Comparison of ENCODE assay signal across 20 cellular contexts in the genomic region with DNA sequence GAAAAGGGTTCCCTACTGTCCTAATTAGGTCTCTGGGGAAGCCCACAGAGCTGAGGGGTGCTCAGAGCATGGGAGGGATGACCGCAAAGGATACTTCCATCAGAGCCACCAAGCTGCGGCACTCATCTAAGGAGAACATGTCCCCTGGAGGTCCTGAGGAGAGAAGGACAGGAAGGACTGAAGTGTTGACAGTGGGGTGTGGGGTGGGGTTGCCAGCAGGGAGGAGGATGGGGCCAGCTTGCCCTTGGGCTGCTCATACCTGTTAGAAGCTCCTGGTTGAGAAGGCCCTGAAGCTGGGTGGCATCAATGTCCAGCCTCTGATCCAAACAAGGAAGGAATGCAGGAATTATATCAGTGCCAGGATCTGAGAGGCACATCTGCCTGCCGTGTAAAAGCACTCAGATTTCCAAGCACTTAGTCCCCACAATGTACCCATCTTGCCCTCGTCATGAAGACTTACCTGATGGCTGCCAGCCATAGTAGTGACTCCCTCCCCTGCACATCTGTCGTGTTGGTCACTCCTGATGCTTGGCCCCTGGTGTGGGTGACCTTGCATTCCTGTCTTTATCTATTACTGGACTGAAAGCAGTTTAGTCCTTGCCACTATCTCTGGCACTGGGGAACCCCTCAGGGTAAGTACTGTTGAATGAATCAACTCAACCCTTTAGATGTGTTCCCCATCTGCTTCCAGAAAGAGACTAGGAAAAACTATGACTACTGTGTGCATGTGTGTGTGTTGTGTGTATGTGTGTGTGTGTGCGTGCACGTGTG.
"Had no signal": no experiment of that assay in that cellular context is flagged by ENCODE, and none has a peak within 500 bp of the region (broad histone marks: within the 10 kb centered on the region; RNA-seq: fewer than 3 reads in every experiment).

No MANE protein-coding gene starts in this region.

- FAIRE-seq: colon had no signal

- ATAC-seq: effector memory CD8-positive, alpha-beta T cell; foreskin keratinocyte; left lobe of liver; natural killer cell; sciatic nerve had no signal

- H3K4me1 Mint-ChIP-seq: natural killer cell had no signal

- H3K79me2 ChIP-seq: hepatocyte, parathyroid adenoma had no signal

- H3K27me3 ChIP-seq: hepatocyte, neural progenitor cell, uterus had no signal

- H3K4me3 Mint-ChIP-seq: dendritic cell treated with granulocyte-macrophage colony-stimulating factor and Interleukin-4, amounts not matched to agents 40 ng/mL and 50 ng/mL, for 4 days; effector memory CD8-positive, alpha-beta T cell; natural killer cell; neural progenitor cell had no signal

- DNase-seq: cerebellar nuclear complex; effector memory CD8-positive, alpha-beta T cell; esophagus squamous epithelium; mammary epithelial cell; natural killer cell; retina; stimulated activated CD4-positive, alpha-beta T cell treated with anti-CD3 and anti-CD28 coated beads, Interleukin-2, amount 100 ng/mL, for 48 hours; stimulated activated naive CD4-positive, alpha-beta T cell treated with Interleukin-2 at 50 U/mL for 16 hours; trophoblast cell; uterus had no signal

- H3K9me3 ChIP-seq: esophagus squamous epithelium, prostate gland, uterus had no signal

- H3K9me3 Mint-ChIP-seq: dendritic cell treated with granulocyte-macrophage colony-stimulating factor and Interleukin-4, amounts not matched to agents 40 ng/mL and 50 ng/mL, for 4 days; effector memory CD8-positive, alpha-beta T cell; natural killer cell; neural progenitor cell had no signal

- H3K36me3 ChIP-seq: esophagus squamous epithelium, neural progenitor cell, prostate gland, uterus had no signal

- H3K36me3 Mint-ChIP-seq: natural killer cell, neural progenitor cell had no signal

- H2AFZ ChIP-seq: hepatocyte, neural progenitor cell, parathyroid adenoma had no signal

- H3K27ac Mint-ChIP-seq: dendritic cell treated with granulocyte-macrophage colony-stimulating factor and Interleukin-4, amounts not matched to agents 40 ng/mL and 50 ng/mL, for 4 days; effector memory CD8-positive, alpha-beta T cell; natural killer cell; neural progenitor cell had no signal

- H3K4me2 ChIP-seq: hepatocyte, neural progenitor cell had no signal

- H3K4me1 ChIP-seq: foreskin keratinocyte, parathyroid adenoma, prostate gland, uterus had no signal

- H3K4me3 ChIP-seq: esophagus squamous epithelium, hepatocyte, neural progenitor cell, prostate gland, skin epidermis, uterus had no signal

- H3K27ac ChIP-seq: esophagus squamous epithelium, foreskin keratinocyte, hepatocyte, neural progenitor cell, parathyroid adenoma, prostate gland, skin epidermis, uterus had no signal

- H3K9ac ChIP-seq: neural progenitor cell, parathyroid adenoma had no signal
